Comparison of ENCODE assay signal across 22 cellular contexts in the genomic region with DNA sequence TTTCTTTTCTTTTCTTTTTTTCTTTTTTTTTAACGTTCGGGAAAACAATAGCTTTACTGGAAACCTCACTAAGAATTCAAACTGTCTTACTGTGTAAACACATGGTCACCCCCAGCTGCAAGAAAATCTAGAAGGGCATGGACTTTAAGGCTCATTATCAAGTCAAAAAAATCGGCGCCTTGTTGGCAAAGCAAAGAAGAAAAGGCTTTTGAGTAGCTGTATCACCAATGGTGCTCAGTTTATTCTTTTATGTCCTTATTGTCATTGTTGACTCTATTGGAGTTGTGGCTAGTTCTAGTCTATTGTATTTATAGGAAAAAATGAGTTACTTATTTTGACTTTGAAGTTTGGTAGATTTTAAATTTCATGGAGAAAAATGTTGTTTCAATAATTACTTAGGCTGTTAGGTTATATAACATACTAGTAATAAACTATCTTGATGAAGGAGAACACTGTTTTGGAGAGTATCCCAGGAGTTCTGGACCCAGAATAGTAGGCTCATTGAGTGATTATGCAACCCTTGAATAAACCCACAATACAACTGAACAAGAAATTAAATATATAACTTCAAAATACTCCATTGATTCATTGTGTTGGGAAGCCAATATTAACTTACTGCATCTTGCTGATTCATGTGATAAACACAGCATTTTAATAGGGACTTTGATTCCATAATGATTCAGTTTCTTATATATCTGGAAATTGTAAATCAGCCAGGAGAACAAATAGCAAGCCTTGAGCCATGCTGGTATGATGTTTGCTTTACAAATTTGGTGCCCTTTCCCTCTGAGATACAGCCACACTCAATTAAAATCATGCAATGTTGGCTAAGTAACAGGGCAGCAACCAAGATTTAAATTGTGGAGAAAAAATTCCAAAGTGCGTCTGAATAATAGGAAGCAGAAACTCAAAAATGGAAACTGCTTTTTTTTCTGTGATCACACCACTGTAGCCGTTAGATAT. TPM values are rescaled to one million over a fixed set of nuclear protein-coding genes. Genes with fewer than 3 reads are reported as not detected.
DNase-seq lines count a peak whose midpoint lies in the region; ATAC-seq and TF ChIP-seq lines count a peak whose summit lies in the region.
"Had no signal": no experiment of that assay in that cellular context is flagged by ENCODE, and none has a peak within 500 bp of the region (broad histone marks: within the 10 kb centered on the region; RNA-seq: fewer than 3 reads in every experiment).

No MANE protein-coding gene starts in this region.

- no peak overlapping the region for H3K9ac ChIP-seq in subcutaneous abdominal adipose tissue (ENCODE audit: low read length in 5 of 5)
- H3K9ac ChIP-seq: BLaER1 treated with 17β-estradiol and CSF1 and Interleukin-3, amounts not matched to agents 10 nM and 100 nM had no signal

- H3K27me3 Mint-ChIP-seq in chondrocyte (ENCODE audit: low read depth): peaks cover 8% of the 10 kb centered on the region
- H3K27me3 Mint-ChIP-seq: activated naive CD4-positive, alpha-beta T cell treated with anti-CD3 and anti-CD28 coated beads, Interleukin-2, amount 10 ng/mL, durations not matched to agents 7 days and 5 days had no signal

- TF ChIP-seq CTCF in right atrium auricular region (IDR thresholded peaks at IDR 0.05) (no peak), chondrocyte (IDR thresholded peaks at IDR 0.05) (no peak)

- no peak overlapping the region for H3K4me3 ChIP-seq in right atrium auricular region
- H3K4me3 ChIP-seq in subcutaneous abdominal adipose tissue (ENCODE audit: low read depth in 1 of 5, low read length in 5 of 5): no peak overlapping the region
- H3K4me3 ChIP-seq: BLaER1 treated with 17β-estradiol and CSF1 and Interleukin-3, amounts not matched to agents 10 nM and 100 nM; lower lobe of right lung had no signal

- no peaks in the 10 kb centered on the region for H3K36me3 Mint-ChIP-seq in chondrocyte (ENCODE audit: low read depth)
- H3K36me3 Mint-ChIP-seq: activated naive CD4-positive, alpha-beta T cell treated with anti-CD3 and anti-CD28 coated beads, Interleukin-2, amount 10 ng/mL, durations not matched to agents 7 days and 5 days; naive thymus-derived CD8-positive, alpha-beta T cell had no signal

- H3K36me3 ChIP-seq in right atrium auricular region: no peaks in the 10 kb centered on the region
- no peaks in the 10 kb centered on the region for H3K36me3 ChIP-seq in subcutaneous abdominal adipose tissue (ENCODE audit: control insufficient read depth in 5 of 5, insufficient read depth in 5 of 5, low read length in 5 of 5)
- H3K36me3 ChIP-seq: BLaER1 treated with 17β-estradiol and CSF1 and Interleukin-3, amounts not matched to agents 10 nM and 100 nM; lower lobe of right lung had no signal

- H3K9me3 ChIP-seq in right atrium auricular region (no peaks in the 10 kb centered on the region), subcutaneous abdominal adipose tissue (ENCODE audit: control insufficient read depth in 5 of 5, low read length in 5 of 5) (no peaks in the 10 kb centered on the region)
- H3K9me3 ChIP-seq: lower lobe of right lung had no signal

- H3K27me3 ChIP-seq in right atrium auricular region (no peaks in the 10 kb centered on the region), subcutaneous abdominal adipose tissue (ENCODE audit: control insufficient read depth in 5 of 5, insufficient read depth in 4 of 5, low read length in 5 of 5) (no peaks in the 10 kb centered on the region)
- H3K27me3 ChIP-seq: BLaER1 treated with 17β-estradiol and CSF1 and Interleukin-3, amounts not matched to agents 10 nM and 100 nM had no signal

- peaks cover 10% of the 10 kb centered on the region for H3K9me3 Mint-ChIP-seq in chondrocyte (ENCODE audit: low read depth)
- H3K9me3 Mint-ChIP-seq: effector memory CD8-positive, alpha-beta T cell had no signal

- H3K4me1 ChIP-seq in right atrium auricular region (peaks cover 0 to 13% of the 10 kb centered on the region in 2 donors), subcutaneous abdominal adipose tissue (ENCODE audit: control insufficient read depth in 5 of 5, insufficient read depth in 5 of 5, low read length in 5 of 5) (peaks cover 0 to 10% (median 4%) of the 10 kb centered on the region in 5 donors)

- H3K4me1 Mint-ChIP-seq in chondrocyte (ENCODE audit: low read depth): no peaks in the 10 kb centered on the region
- H3K4me1 Mint-ChIP-seq: activated naive CD4-positive, alpha-beta T cell treated with anti-CD3 and anti-CD28 coated beads, Interleukin-2, amount 10 ng/mL, durations not matched to agents 7 days and 5 days; IgD-negative memory B cell; naive thymus-derived CD8-positive, alpha-beta T cell had no signal

- H3K27ac ChIP-seq in right atrium auricular region (no peak overlapping the region), subcutaneous abdominal adipose tissue (ENCODE audit: low read depth, low read length) (peak overlapping the region; percentile 2)
- H3K27ac ChIP-seq: BLaER1 treated with 17β-estradiol and CSF1 and Interleukin-3, amounts not matched to agents 10 nM and 100 nM; lower lobe of right lung had no signal

- H3K4me3 Mint-ChIP-seq in chondrocyte (ENCODE audit: unreplicated experiment): no peak overlapping the region
- H3K4me3 Mint-ChIP-seq: activated naive CD4-positive, alpha-beta T cell treated with anti-CD3 and anti-CD28 coated beads, Interleukin-2, amount 10 ng/mL, durations not matched to agents 7 days and 5 days; effector memory CD8-positive, alpha-beta T cell; IgD-negative memory B cell; naive thymus-derived CD8-positive, alpha-beta T cell had no signal

- intact Hi-C loops in Right ventricle myocardium inferior (cut with DNase I) (loop anchor here (2.0 kb wide), 1 partner anchor 39 kb away; no protein-coding TSS in a partner anchor), left colon (cut with DNase I, micrococcal nuclease) (no loop called here)

- no peak overlapping the region for H3K27ac Mint-ChIP-seq in chondrocyte (ENCODE audit: unreplicated experiment)
- H3K27ac Mint-ChIP-seq: activated naive CD4-positive, alpha-beta T cell treated with anti-CD3 and anti-CD28 coated beads, Interleukin-2, amount 10 ng/mL, durations not matched to agents 7 days and 5 days; effector memory CD8-positive, alpha-beta T cell; IgD-negative memory B cell; naive thymus-derived CD8-positive, alpha-beta T cell had no signal

- peak; percentile 70 for ATAC-seq in Right ventricle myocardium inferior
- ATAC-seq in left colon: peak; percentile 70
- ATAC-seq: effector memory CD8-positive, alpha-beta T cell; naive thymus-derived CD8-positive, alpha-beta T cell; Panc1 had no signal

- DNase-seq in Right ventricle myocardium inferior (ENCODE audit: missing footprints) (no peak), right atrium auricular region (ENCODE audit: low spot score) (no peak), cerebellar cortex (ENCODE audit: low spot score) (peak; percentile 8), left colon (no peak), chondrocyte (ENCODE audit: low spot score) (no peak), LoVo (ENCODE audit: low spot score) (no peak)
- no peak for DNase-seq in activated CD4-positive, alpha-beta T cell treated with anti-CD3 and anti-CD28 coated beads, Interleukin-2, amount 50 U/mL, for 48 hours
- DNase-seq: 8988T; activated naive CD4-positive, alpha-beta T cell treated with anti-CD3 and anti-CD28 coated beads, Interleukin-2, amount 10 ng/mL, durations not matched to agents 7 days and 5 days; activated T-cell treated with anti-CD3 and anti-CD28 coated beads, Interleukin-2, amount 50 U/mL, for 1 hour; effector memory CD8-positive, alpha-beta T cell; foreskin fibroblast; lower lobe of right lung; naive thymus-derived CD8-positive, alpha-beta T cell; NCI-H1048; NCI-H526 treated with DMSO at 0.1 percent for 48 hours; stimulated activated CD4-positive, alpha-beta T cell treated with anti-CD3 and anti-CD28 coated beads, Interleukin-15, amount 100 ng/mL, for 24 hours; stimulated activated naive CD4-positive, alpha-beta T cell treated with Interleukin-2 at 50 U/mL for 16 hours had no signal

RNA-seq across cellular contexts. Expression of a gene that starts 27.8 kb away (rescaled TPM):
- total RNA-seq in Right ventricle myocardium inferior: 57.3 TPM
- 10 to 100 TPM; 56.0 to 63.7 TPM for total RNA-seq in right atrium auricular region
- total RNA-seq in left colon: 10 to 100 TPM; 95.4 to 97.6 TPM
- total RNA-seq in chondrocyte: 46.3 to 67.1 TPM (median 47.6 TPM) in 3 replicates
